ENCODE assay signal across 14 cellular contexts in the genomic region with DNA sequence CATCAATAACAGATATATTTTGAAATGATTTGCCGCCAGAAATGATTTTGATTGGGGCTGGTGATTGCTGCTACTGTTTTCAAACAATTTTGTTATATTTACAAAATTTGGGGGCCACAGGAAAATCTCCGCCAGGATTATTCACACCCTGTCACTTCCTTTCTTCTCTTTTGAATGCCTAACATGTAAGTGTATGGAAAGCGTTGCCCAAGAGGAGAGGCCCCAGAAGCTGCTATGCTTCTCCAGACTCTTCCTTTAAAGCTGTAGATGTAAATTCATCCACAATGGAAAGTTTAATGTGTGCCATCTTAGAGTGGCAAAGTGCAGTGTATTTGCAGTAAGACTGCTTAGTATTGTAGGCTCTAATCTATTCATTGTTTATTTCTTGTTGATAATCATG.
"Had no signal": no experiment of that assay in that cellular context is flagged by ENCODE, and none has a peak within 500 bp of the region (broad histone marks: within the 10 kb centered on the region; RNA-seq: fewer than 3 reads in every experiment).

No MANE protein-coding gene starts in this region.

- H3K36me3 ChIP-seq: esophagus muscularis mucosa, tibial nerve had no signal

- DNase-seq: activated CD4-positive, alpha-beta T cell treated with anti-CD3 and anti-CD28 coated beads, Interleukin-2, amount 50 U/mL, for 4 hours; amniotic stem cell; immature natural killer cell; naive thymus-derived CD8-positive, alpha-beta T cell; nucleus accumbens; posterior cingulate gyrus; stimulated activated CD4-positive, alpha-beta T cell treated with anti-CD3 and anti-CD28 coated beads, Interleukin-12 subunit alpha, Interleukin-12 subunit beta, amount 100 ng/mL, for 4 hours; stimulated activated CD4-positive, alpha-beta T cell treated with anti-CD3 and anti-CD28 coated beads, Interleukin-1b, Interleukin-23, amount 100 ng/mL, for 48 hours; SW 1271 had no signal

- ATAC-seq: naive thymus-derived CD8-positive, alpha-beta T cell had no signal

- H3K27me3 ChIP-seq: esophagus muscularis mucosa, tibial nerve had no signal

- H3K4me1 ChIP-seq: tibial nerve had no signal

- H3K9me3 ChIP-seq: esophagus muscularis mucosa, tibial nerve had no signal

- H3K4me3 ChIP-seq: esophagus muscularis mucosa, tibial nerve had no signal

- FAIRE-seq: endometrium, TTC549, urothelium cell line had no signal

- H3K27ac ChIP-seq: esophagus muscularis mucosa, tibial nerve had no signal
